In genomic region chr1:182301467-182302198, GRCh38 we compare ENCODE assay signal across 9 cellular contexts.
DNase-seq lines count a peak whose midpoint lies in the region; ATAC-seq and TF ChIP-seq lines count a peak whose summit lies in the region.
"Had no signal": no experiment of that assay in that cellular context is flagged by ENCODE, and none has a peak within 500 bp of the region (broad histone marks: within the 10 kb centered on the region; RNA-seq: fewer than 3 reads in every experiment).

No MANE protein-coding gene starts in this region.

- no peak for TF ChIP-seq CTCF in endothelial cell (IDR thresholded peaks at IDR 0.05; ENCODE audit: unreplicated experiment)
- no peak for TF ChIP-seq CTCF in neutrophil (IDR thresholded peaks at IDR 0.05)

- peak; percentile 37 for DNase-seq in SIG-M5 treated with dmso at 0.1 percent for 504 hours (lab: John Stamatoyannopoulos, UW; ENCODE audit: unreplicated experiment)
- DNase-seq in SIG-M5 (lab: John Stamatoyannopoulos, UW): no peak
- DNase-seq in NCI-H82 treated with DMSO at 0.1 percent for 48 hours (lab: John Stamatoyannopoulos, UW; ENCODE audit: unreplicated experiment): peak; percentile 96
- no peak for DNase-seq in endothelial cell (ENCODE audit: low spot score)

- peak overlapping the region; percentile 31 for H3K27ac ChIP-seq in neutrophil
- H3K27ac ChIP-seq: BLaER1 treated with 17β-estradiol and CSF1 and Interleukin-3, amounts not matched to agents 10 nM and 100 nM had no signal

- H3K9me3 Mint-ChIP-seq in endothelial cell (ENCODE audit: unreplicated experiment): no peaks in the 10 kb centered on the region

- no peaks in the 10 kb centered on the region for H3K36me3 Mint-ChIP-seq in endothelial cell (ENCODE audit: low read depth, unreplicated experiment)

- H3K9me3 ChIP-seq in neutrophil: no peaks in the 10 kb centered on the region

- no peak for ATAC-seq in HG02981 (IDR thresholded peaks at IDR 0.05; ENCODE audit: unreplicated experiment)
- no peak for ATAC-seq in GM19351 (IDR thresholded peaks at IDR 0.05; ENCODE audit: unreplicated experiment)
- ATAC-seq in GM21390 (IDR thresholded peaks at IDR 0.05; ENCODE audit: unreplicated experiment): no peak

- H3K27me3 ChIP-seq in neutrophil: no peaks in the 10 kb centered on the region
- H3K27me3 ChIP-seq: BLaER1 treated with 17β-estradiol and CSF1 and Interleukin-3, amounts not matched to agents 10 nM and 100 nM had no signal

- no peaks in the 10 kb centered on the region for H3K36me3 ChIP-seq in neutrophil
- H3K36me3 ChIP-seq: BLaER1 treated with 17β-estradiol and CSF1 and Interleukin-3, amounts not matched to agents 10 nM and 100 nM had no signal

- H3K4me3 Mint-ChIP-seq in endothelial cell (ENCODE audit: unreplicated experiment): no peak overlapping the region

- peaks cover 12 to 30% of the 10 kb centered on the region in 2 experiments for H3K4me1 ChIP-seq in neutrophil (ENCODE audit: control insufficient read depth in 1 of 2, insufficient read depth in 1 of 2, low read depth in 1 of 2, low read length in 1 of 2)

- no peak overlapping the region for H3K4me3 ChIP-seq in neutrophil (ENCODE audit: low read depth in 1 of 2, low read length in 1 of 2)
- H3K4me3 ChIP-seq: BLaER1 treated with 17β-estradiol and CSF1 and Interleukin-3, amounts not matched to agents 10 nM and 100 nM had no signal

- peaks cover 20% of the 10 kb centered on the region for H3K4me1 Mint-ChIP-seq in endothelial cell (ENCODE audit: unreplicated experiment)

- peak overlapping the region; percentile 55 for H3K27ac Mint-ChIP-seq in endothelial cell (ENCODE audit: unreplicated experiment)

- peaks cover 3% of the 10 kb centered on the region for H3K27me3 Mint-ChIP-seq in endothelial cell (ENCODE audit: unreplicated experiment)

Comparison
In these comparisons a context has a peak if more than half of its experiments do, and no peak if none do; other contexts are left out.
1. DNase-seq: peak in SIG-M5 treated with dmso at 0.1 percent for 504 hours (single experiment) and NCI-H82 treated with DMSO at 0.1 percent for 48 hours (single experiment); none in SIG-M5 (single experiment) and endothelial cell (single experiment).